ENCODE assay signal across 1 cellular context in genomic region chr7:101171442-101171837, GRCh38.
TF ChIP-seq lines count a peak whose summit lies in the region.

No MANE protein-coding gene starts in this region.

TF ChIP-seq in GM23338, 12 proteins besides CTCF, POLR2A, EP300 and RAD21:
- no peak for TF ChIP-seq POLR2AphosphoS5 (IDR thresholded peaks at IDR 0.05; ENCODE audit: low read depth)
- TF ChIP-seq EZH2 (IDR thresholded peaks at IDR 0.05; ENCODE audit: low read depth, unreplicated experiment): peak; percentile 63
- TF ChIP-seq CREB1 (CRISPR knock-in tag; IDR thresholded peaks at IDR 0.05; ENCODE audit: low read depth): no peak
